In the genomic region with DNA sequence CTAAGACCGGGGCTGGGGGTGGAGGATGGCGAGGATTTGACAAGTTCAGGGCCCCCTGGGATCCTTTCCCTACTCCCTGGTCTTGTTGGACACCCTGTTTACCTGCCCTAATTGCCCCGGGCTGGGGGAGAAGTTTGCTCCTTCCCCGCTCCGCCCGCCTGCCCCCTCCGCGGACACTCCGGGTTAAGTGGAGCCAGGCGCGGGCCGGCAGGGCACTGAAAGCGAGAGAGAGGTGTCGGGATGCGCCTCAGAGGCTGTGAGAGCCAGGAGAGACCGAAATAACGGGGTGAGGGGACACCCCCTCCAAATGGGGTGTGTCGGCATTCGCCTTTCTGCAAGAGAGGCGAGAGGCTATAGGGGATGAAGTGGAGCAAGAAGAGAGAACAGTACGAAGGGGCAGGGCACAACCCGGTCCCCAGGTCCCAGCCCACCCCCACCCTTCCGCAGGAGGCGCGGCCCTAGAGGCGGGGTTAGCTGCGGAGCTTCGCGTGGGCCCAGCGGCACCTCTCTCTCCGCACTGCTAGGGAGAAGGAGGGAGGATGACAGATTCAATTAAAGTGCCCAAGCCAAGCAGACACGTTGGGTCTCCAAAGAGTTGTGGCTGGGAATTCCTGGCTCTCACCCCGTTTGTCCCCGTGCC, we compare ENCODE assay signal across 1 cellular context.
TF ChIP-seq lines count a peak whose summit lies in the region.

No MANE protein-coding gene starts in this region.

TF ChIP-seq in neural cell, 6 proteins besides CTCF, POLR2A, EP300 and RAD21 (continued from another document):
- TF ChIP-seq REST (IDR thresholded peaks at IDR 0.05; ENCODE audit: borderline replicate concordance) = no peak
